In genomic region chr10:104642311-104643022, GRCh38 we compare ENCODE assay signal across 8 cellular contexts. TPM values are rescaled to one million over a fixed set of nuclear protein-coding genes. Genes with fewer than 3 reads are reported as not detected.
DNase-seq lines count a peak whose midpoint lies in the region; ATAC-seq and TF ChIP-seq lines count a peak whose summit lies in the region.

No MANE protein-coding gene starts in this region.

- no peak overlapping the region for H3K27ac ChIP-seq in RWPE2 (ENCODE audit: poor library complexity, severe bottlenecking)
- H3K27ac ChIP-seq in heart left ventricle = no peak overlapping the region

- H3K4me3 ChIP-seq in GM12875 (ENCODE audit: low read depth, low read length) (peak overlapping the region; percentile 27), RWPE2 (ENCODE audit: severe bottlenecking) (no peak overlapping the region), heart left ventricle (peak overlapping the region in 7 of 12 donors; percentile 6 to 47 (median 15))

- DNase-seq in RWPE2 (ENCODE audit: low spot score) = no peak
- peak in 4 of 5 donors; percentile 15 to 51 (median 36) for DNase-seq in heart left ventricle
- peak; percentile 93 for DNase-seq in retina
- no peak for DNase-seq in NCI-H748 treated with DMSO at 0.1 percent for 48 hours (lab: John Stamatoyannopoulos, UW)
- no peak for DNase-seq in cerebellar nuclear complex (lab: John Stamatoyannopoulos, UW)

- intact Hi-C loops in heart left ventricle (cut with DNase I) = loop anchor here in 3 of 10 donors (2.0 to 10.0 kb wide), 2 partner anchors 282 kb away; no protein-coding TSS in a partner anchor

- 1 to 6% (median 2%) methylated on average over 29 to 58 of the region's 58 CpGs for WGBS in heart left ventricle, 4 donors

- TF ChIP-seq CTCF in GM12875 (IDR thresholded peaks at IDR 0.05; ENCODE audit: borderline replicate concordance, insufficient read depth, low read depth, low read length) (peak; percentile 38; the same call in 1 of the 2 replicates), RWPE2 (IDR thresholded peaks at IDR 0.05; ENCODE audit: poor library complexity, severe bottlenecking) (peak; percentile 23), heart left ventricle (IDR thresholded peaks at IDR 0.05) (peak in 11 of 12 donors; percentile 11 to 43 (median 26))

- no peaks in the 10 kb centered on the region for H3K4me1 ChIP-seq in RWPE2 (ENCODE audit: insufficient read depth, poor library complexity, severe bottlenecking)
- H3K4me1 ChIP-seq in heart left ventricle = peaks cover 0 to 39% (median 2%) of the 10 kb centered on the region in 12 donors

- H3K36me3 ChIP-seq in RWPE2 (ENCODE audit: low read depth) = no peaks in the 10 kb centered on the region
- H3K36me3 ChIP-seq in heart left ventricle = no peaks in the 10 kb centered on the region

- H3K9me3 ChIP-seq in RWPE2 (ENCODE audit: severe bottlenecking) (no peaks in the 10 kb centered on the region), heart left ventricle (no peaks in the 10 kb centered on the region)

- ATAC-seq in RWPE2 (ENCODE audit: low read depth) (no peak), heart left ventricle (peak in 3 of 4 donors; percentile 56 to 65 (median 60)), GM19452 (IDR thresholded peaks at IDR 0.05; ENCODE audit: unreplicated experiment) (no peak), HG02678 (IDR thresholded peaks at IDR 0.05; ENCODE audit: unreplicated experiment) (no peak)

- H3K27me3 ChIP-seq in RWPE2 (ENCODE audit: insufficient read depth, poor library complexity, severe bottlenecking) = peaks cover 77% of the 10 kb centered on the region
- H3K27me3 ChIP-seq in heart left ventricle = peaks cover 31 to 93% (median 52%) of the 10 kb centered on the region in 9 donors

- TF ChIP-seq POLR2A in heart left ventricle (IDR thresholded peaks at IDR 0.05) = no peak

RNA-seq across cellular contexts. Expression of gene SORCS3, which starts 1.4 kb away (rescaled TPM):
- under 1 TPM in 2 of 9 donors, not detected in 7; 0.05 to 0.19 TPM for total RNA-seq in heart left ventricle
- polyA plus RNA-seq in heart left ventricle = under 1 TPM in 1 of 2 donors, not detected in 1; 0.03 TPM

Comparison
In these comparisons a context has a peak if more than half of its experiments do, and no peak if none do; other contexts are left out.
1. ATAC-seq: peak in heart left ventricle (3 of 4); none in RWPE2 (single experiment), GM19452 (single experiment) and HG02678 (single experiment).
2. DNase-seq: peak in heart left ventricle (4 of 5) and retina (single experiment); none in RWPE2 (single experiment), NCI-H748 treated with DMSO at 0.1 percent for 48 hours (single experiment) and cerebellar nuclear complex (0 of 2).
3. Peak in every context shown above with its lines, with median percentiles within 50 percentile points of each other: CTCF ChIP-seq.